ENCODE assay signal across 9 cellular contexts in genomic region chr1:180926164-180926981, GRCh38.
DNase-seq lines count a peak whose midpoint lies in the region; ATAC-seq and TF ChIP-seq lines count a peak whose summit lies in the region.
"Had no signal": no experiment of that assay in that cellular context is flagged by ENCODE, and none has a peak within 500 bp of the region (broad histone marks: within the 10 kb centered on the region; RNA-seq: fewer than 3 reads in every experiment).

No MANE protein-coding gene starts in this region.

- H3K9me3 Mint-ChIP-seq in nephron progenitor cell = no peaks in the 10 kb centered on the region
- no peaks in the 10 kb centered on the region for H3K9me3 Mint-ChIP-seq in effector memory CD8-positive, alpha-beta T cell
- H3K9me3 Mint-ChIP-seq: CD4-positive, CD25-positive, alpha-beta regulatory T cell had no signal

- H3K4me3 Mint-ChIP-seq in nephron progenitor cell = no peak overlapping the region
- H3K4me3 Mint-ChIP-seq in effector memory CD8-positive, alpha-beta T cell = no peak overlapping the region
- H3K4me3 Mint-ChIP-seq: CD4-positive, CD25-positive, alpha-beta regulatory T cell had no signal

- H3K4me1 Mint-ChIP-seq in nephron progenitor cell = peaks cover 86% of the 10 kb centered on the region
- H3K4me1 Mint-ChIP-seq in effector memory CD8-positive, alpha-beta T cell (ENCODE audit: low read depth in 2 of 2) = no peaks in the 10 kb centered on the region
- H3K4me1 Mint-ChIP-seq: CD4-positive, CD25-positive, alpha-beta regulatory T cell had no signal

- peak; percentile 35 to 53 for DNase-seq in activated T-cell treated with anti-CD3 and anti-CD28 coated beads, Interleukin-2, amount 50 U/mL, for 48 hours
- DNase-seq in activated T-cell treated with anti-CD3 and anti-CD28 coated beads, Interleukin-2, amount 50 U/mL, for 1 hour = no peak
- peak; percentile 96 to 99 for DNase-seq in NCI-H446 (lab: John Stamatoyannopoulos, UW)
- peak; percentile 90 for DNase-seq in epidermal melanocyte (ENCODE audit: insufficient read length, low spot score)
- DNase-seq in nephron progenitor cell = peak; percentile 37
- no peak for DNase-seq in activated CD4-positive, CD25-positive, alpha-beta regulatory T cell treated with anti-CD3 and anti-CD28 coated beads, Interleukin-2, amount 50 U/mL, for 72 hours
- no peak for DNase-seq in CD1c-positive myeloid dendritic cell (ENCODE audit: extremely low spot score)
- no peak for DNase-seq in effector memory CD8-positive, alpha-beta T cell

- no peak overlapping the region for H3K27ac Mint-ChIP-seq in nephron progenitor cell
- no peak overlapping the region for H3K27ac Mint-ChIP-seq in effector memory CD8-positive, alpha-beta T cell

- TF ChIP-seq CTCF in nephron progenitor cell (IDR thresholded peaks at IDR 0.05) = no peak

- H3K27me3 Mint-ChIP-seq in nephron progenitor cell (ENCODE audit: low read depth, poor library complexity) = peaks cover 3% of the 10 kb centered on the region
- H3K27me3 Mint-ChIP-seq in effector memory CD8-positive, alpha-beta T cell = peaks cover 16 to 34% of the 10 kb centered on the region in 2 donors

- H3K36me3 Mint-ChIP-seq in nephron progenitor cell (ENCODE audit: low read depth) = no peaks in the 10 kb centered on the region
- no peaks in the 10 kb centered on the region for H3K36me3 Mint-ChIP-seq in effector memory CD8-positive, alpha-beta T cell (ENCODE audit: insufficient read depth)
- H3K36me3 Mint-ChIP-seq: CD4-positive, CD25-positive, alpha-beta regulatory T cell had no signal

- no peak for ATAC-seq in effector memory CD8-positive, alpha-beta T cell (replicated peaks)

Comparison
In these comparisons a context has a peak if more than half of its experiments do, and no peak if none do; other contexts are left out.
1. DNase-seq: peak in activated T-cell treated with anti-CD3 and anti-CD28 coated beads, Interleukin-2, amount 50 U/mL, for 48 hours (2 of 2), NCI-H446 (2 of 2), epidermal melanocyte (single experiment) and nephron progenitor cell (single experiment); none in activated T-cell treated with anti-CD3 and anti-CD28 coated beads, Interleukin-2, amount 50 U/mL, for 1 hour (single experiment), activated CD4-positive, CD25-positive, alpha-beta regulatory T cell treated with anti-CD3 and anti-CD28 coated beads, Interleukin-2, amount 50 U/mL, for 72 hours (single experiment), CD1c-positive myeloid dendritic cell (single experiment) and effector memory CD8-positive, alpha-beta T cell (0 of 3).